ENCODE assay signal across 20 cellular contexts in genomic region chr6:87287251-87287650, GRCh38. TPM values are rescaled to one million over a fixed set of nuclear protein-coding genes. Genes with fewer than 3 reads are reported as not detected.
DNase-seq lines count a peak whose midpoint lies in the region; ATAC-seq, FAIRE-seq and TF ChIP-seq lines count a peak whose summit lies in the region.
"Had no signal": no experiment of that assay in that cellular context is flagged by ENCODE, and none has a peak within 500 bp of the region (broad histone marks: within the 10 kb centered on the region; RNA-seq: fewer than 3 reads in every experiment).

No MANE protein-coding gene starts in this region.

- H3K9ac ChIP-seq in HepG2 (ENCODE audit: insufficient read depth, low read depth, low read length): no peak overlapping the region

- H4K20me1 ChIP-seq in HepG2 (ENCODE audit: insufficient read depth, low read length): no peaks in the 10 kb centered on the region
- no peaks in the 10 kb centered on the region for H4K20me1 ChIP-seq in OCI-LY7 (ENCODE audit: insufficient read depth, low read length)

- in situ Hi-C loops in HepG2 (cut with HindIII; ENCODE audit: extremely low pct_ligation_motif_present, low pct_unique_long_range_greater_than_20kb): no loop called here

- TF ChIP-seq CTCF in HepG2 (CRISPR knock-in tag; IDR thresholded peaks at IDR 0.05) (no peak), right lobe of liver (IDR thresholded peaks at IDR 0.05) (no peak), bronchial epithelial cell (IDR thresholded peaks at IDR 0.05; ENCODE audit: insufficient read depth, low read length, severe bottlenecking) (no peak), foreskin keratinocyte (conservative IDR thresholded peaks at IDR 0.05) (no peak), OCI-LY7 (conservative IDR thresholded peaks at IDR 0.05; ENCODE audit: low read length) (no peak)

- TF ChIP-seq POLR2A in HepG2 (IDR thresholded peaks at IDR 0.05; ENCODE audit: insufficient read depth in 1 of 2, low read depth in 2 of 2, low read length in 2 of 2) (no peak), right lobe of liver (IDR thresholded peaks at IDR 0.05) (no peak)

- POLR2A ChIA-PET in HepG2 (lab: Yijun Ruan, JAX) (no interaction called here), OCI-LY7 (lab: Charles Lee) (no interaction called here)

- H2AFZ ChIP-seq in HepG2 (ENCODE audit: low read length): no peak overlapping the region
- no peak overlapping the region for H2AFZ ChIP-seq in OCI-LY7 (ENCODE audit: low read length)

- H3K9me3 ChIP-seq in HepG2 (ENCODE audit: low read length) (no peaks in the 10 kb centered on the region), right lobe of liver (no peaks in the 10 kb centered on the region), OCI-LY7 (ENCODE audit: low read length) (no peaks in the 10 kb centered on the region)

- ATAC-seq in HepG2 (peak; percentile 47; the same call in 1 of the 3 replicates), right lobe of liver (no peak), foreskin keratinocyte (peak; percentile 79), HG02642 (IDR thresholded peaks at IDR 0.05; ENCODE audit: poor library complexity, unreplicated experiment) (no peak)

- CTCF ChIA-PET in HepG2 (lab: Yijun Ruan, JAX; ENCODE audit: low intra/inter-chr PET ratio, low total read pairs) (no interaction called here), OCI-LY7 (lab: Charles Lee; ENCODE audit: unreplicated experiment) (no interaction called here)

- no peaks in the 10 kb centered on the region for H3K4me1 ChIP-seq in HepG2 (ENCODE audit: insufficient read depth, low read length)
- H3K4me1 ChIP-seq in right lobe of liver: no peaks in the 10 kb centered on the region
- no peaks in the 10 kb centered on the region for H3K4me1 ChIP-seq in foreskin keratinocyte
- no peaks in the 10 kb centered on the region for H3K4me1 ChIP-seq in OCI-LY7 (ENCODE audit: insufficient read depth, low read length, poor library complexity, severe bottlenecking)

- intact Hi-C loops in HepG2 (cut with micrococcal nuclease; ENCODE audit: unreplicated experiment): no loop called here
- intact Hi-C loops in right lobe of liver (cut with DNase I): no loop called here
- intact Hi-C loops in posterior vena cava (cut with DNase I): no loop called here
- intact Hi-C loops in OCI-LY7 (cut with micrococcal nuclease; ENCODE audit: unreplicated experiment): no loop called here

- H3K36me3 ChIP-seq in HepG2 (replicated peaks in 1 of 2; ENCODE audit: control insufficient read depth in 1 of 2, insufficient read depth in 2 of 2, low read length in 2 of 2) (no peaks in the 10 kb centered on the region), right lobe of liver (no peaks in the 10 kb centered on the region), bronchial epithelial cell (ENCODE audit: control insufficient read depth, insufficient read depth, low read length) (no peaks in the 10 kb centered on the region), OCI-LY7 (ENCODE audit: insufficient read depth, low read length) (no peaks in the 10 kb centered on the region)

- H3K27ac ChIP-seq in HepG2 (ENCODE audit: extremely low read length, insufficient read depth, low read length): no peak overlapping the region
- no peak overlapping the region for H3K27ac ChIP-seq in right lobe of liver
- H3K27ac ChIP-seq in foreskin keratinocyte: no peak overlapping the region
- no peak overlapping the region for H3K27ac ChIP-seq in OCI-LY7 (ENCODE audit: low read depth, low read length, poor library complexity, severe bottlenecking)
- H3K27ac ChIP-seq: SK-N-MC had no signal

- no peak overlapping the region for H3K4me2 ChIP-seq in HepG2 (ENCODE audit: low read depth, low read length)
- no peak overlapping the region for H3K4me2 ChIP-seq in OCI-LY7 (ENCODE audit: low read length)

- FAIRE-seq in HepG2 (lab: Jason Lieb, UNC) (no peak), bronchial epithelial cell (lab: Jason Lieb, UNC) (no peak)

- no peak for TF ChIP-seq RAD21 in HepG2 (CRISPR knock-in tag; IDR thresholded peaks at IDR 0.05)

- TF ChIP-seq EP300 in HepG2 (IDR thresholded peaks at IDR 0.05; ENCODE audit: low read depth in 2 of 2, low read length in 2 of 2) (no peak), HepG2 (CRISPR knock-in tag; IDR thresholded peaks at IDR 0.05; ENCODE audit: borderline replicate concordance) (no peak)

- no peak for DNase-seq in HepG2 (ENCODE audit: low spot score)
- DNase-seq in right lobe of liver: no peak
- peak; percentile 62 for DNase-seq in bronchial epithelial cell (ENCODE audit: low read depth)
- peak; percentile 46 to 72 for DNase-seq in foreskin keratinocyte
- no peak for DNase-seq in posterior vena cava (ENCODE audit: low spot score)
- DNase-seq in DMS79 treated with DMSO at 0.1 percent for 48 hours (lab: John Stamatoyannopoulos, UW): no peak
- no peak for DNase-seq in OCI-LY7 (ENCODE audit: low spot score)
- DNase-seq: 8988T; CD4-positive, alpha-beta memory T cell; H9; KBM-7; NCI-H1417 treated with DMSO at 0.1 percent for 48 hours; NCI-H2029; NCI-H2171; NCI-H446 treated with DMSO at 0.1 percent for 48 hours; NCI-H774 had no signal

- H3K27me3 ChIP-seq in HepG2 (ENCODE audit: control insufficient read depth in 1 of 2, insufficient read depth in 2 of 2, low read length in 2 of 2) (peaks cover 0 to 7% of the 10 kb centered on the region in 2 experiments; a peak in 1 of 5 replicates), right lobe of liver (no peaks in the 10 kb centered on the region), bronchial epithelial cell (ENCODE audit: control insufficient read depth, insufficient read depth, low read length) (no peaks in the 10 kb centered on the region), foreskin keratinocyte (peaks cover 7% of the 10 kb centered on the region)

- 48% methylated on average over 2 of the region's 2 CpGs for WGBS in HepG2 (ENCODE audit: low lambda C conversion rate)
- WGBS in right lobe of liver (ENCODE audit: insufficient coverage, low coverage, low lambda C conversion rate, missing lambda C conversion rate): 77% methylated on average over 2 of the region's 2 CpGs

- no peaks in the 10 kb centered on the region for H3K9me2 ChIP-seq in OCI-LY7 (ENCODE audit: insufficient read depth, low read length)

- H3K79me2 ChIP-seq in HepG2 (ENCODE audit: insufficient read depth, low read length) (no peaks in the 10 kb centered on the region), OCI-LY7 (ENCODE audit: insufficient read depth, low read depth, low read length) (no peaks in the 10 kb centered on the region)

- BruUV-seq in HepG2 (replicated peaks; lab: Mats Ljungman, UMichigan) (no TSS peak), OCI-LY7 (replicated peaks; lab: Mats Ljungman, UMichigan) (no TSS peak)

- no peak overlapping the region for H3K4me3 ChIP-seq in HepG2 (replicated peaks in 1 of 3; ENCODE audit: insufficient read depth in 1 of 3, low read depth in 2 of 3, low read length in 3 of 3)
- H3K4me3 ChIP-seq in right lobe of liver: no peak overlapping the region
- no peak overlapping the region for H3K4me3 ChIP-seq in bronchial epithelial cell (ENCODE audit: low read depth, low read length)
- H3K4me3 ChIP-seq in OCI-LY7 (ENCODE audit: low read depth, low read length, poor library complexity, severe bottlenecking): no peak overlapping the region
- H3K4me3 ChIP-seq: SK-N-MC had no signal

RNA-seq across cellular contexts. Expression of gene SMIM8, which starts 35.1 kb away (rescaled TPM):
- total RNA-seq in HepG2 (2016; rRNA removed; fragmentation: Illumina TruSeq; extraction: Trizol) (10.0 and 12.2 TPM in 2 replicates), right lobe of liver (1 to 10 TPM; 2.8 to 5.9 (median 4.3) TPM), bronchial epithelial cell (5.0 and 7.2 TPM in 2 replicates), foreskin keratinocyte (3.5 and 3.9 TPM in 2 replicates), posterior vena cava (10 to 100 TPM in 1 of 2 donors, 1 to 10 TPM in 1; 9.9 to 12.0 TPM), OCI-LY7 (2022) (12.5 and 14.3 TPM in 2 replicates)
- 3.2 and 5.1 TPM in 2 replicates for total RNA-seq in HepG2 (2016; cell fraction: cytosol; rRNA removed; fragmentation: Illumina TruSeq; extraction: Trizol; ENCODE audit: low read depth)
- 10.9 and 16.1 TPM in 2 replicates for total RNA-seq in HepG2 (2016; cell fraction: insoluble cytoplasmic fraction; rRNA removed; fragmentation: Illumina TruSeq; extraction: Trizol)
- total RNA-seq in HepG2 (2016; cell fraction: membrane; rRNA removed; fragmentation: Illumina TruSeq; extraction: Trizol): 5.3 and 5.5 TPM in 2 replicates
- total RNA-seq in HepG2 (2016; cell fraction: nucleus; rRNA removed; fragmentation: Illumina TruSeq; extraction: Trizol): 9.9 and 11.3 TPM in 2 replicates
- polyA plus RNA-seq in HepG2 (2011; rRNA removed) (3.9 and 4.8 TPM in 2 replicates), foreskin keratinocyte (4.1 and 4.3 TPM in 2 replicates)
- polyA plus RNA-seq in HepG2 (2011; cell fraction: cytosol; rRNA removed): 1.4 and 2.2 TPM in 2 replicates
- 2.2 and 3.6 TPM in 2 replicates for polyA plus RNA-seq in HepG2 (2011; cell fraction: nucleus; rRNA removed)
- 5.3 and 7.3 TPM in 2 replicates for polyA plus RNA-seq in HepG2 (2012)
- 2.5 and 2.7 TPM in 2 replicates for polyA plus RNA-seq in HepG2 (2016; cell fraction: cytosol; fragmentation: Illumina TruSeq; extraction: Trizol; ENCODE audit: low read depth)
- polyA plus RNA-seq in HepG2 (2016; cell fraction: insoluble cytoplasmic fraction; fragmentation: Illumina TruSeq; extraction: Trizol; ENCODE audit: low read depth): 13.5 and 14.7 TPM in 2 replicates
- 3.8 and 4.7 TPM in 2 replicates for polyA plus RNA-seq in HepG2 (2016; cell fraction: membrane; fragmentation: Illumina TruSeq; extraction: Trizol; ENCODE audit: low read depth)
- 8.7 and 9.5 TPM in 2 replicates for polyA plus RNA-seq in HepG2 (2016; cell fraction: nucleus; fragmentation: Illumina TruSeq; extraction: Trizol; ENCODE audit: insufficient read depth, low read depth)
- 0.89 and 1.1 TPM in 2 replicates for polyA minus RNA-seq in HepG2 (2011; rRNA and poly(A)+ RNA removed; ENCODE audit: low replicate concordance)
- polyA minus RNA-seq in HepG2 (2011; cell fraction: cytosol; rRNA and poly(A)+ RNA removed): 2.3 and 5.1 TPM in 2 replicates
- polyA minus RNA-seq in HepG2 (2011; cell fraction: nucleus; rRNA and poly(A)+ RNA removed): 12.4 and 14.7 TPM in 2 replicates
- total RNA-seq in OCI-LY7 (2014; rRNA removed; shearing (Covaris generic)): 6.6 TPM in 2 replicates

RNA-seq across cellular contexts. Expression of gene GJB7, which starts 41.8 kb away (rescaled TPM):
- total RNA-seq in HepG2 (2016; rRNA removed; fragmentation: Illumina TruSeq; extraction: Trizol): not detected in 2 replicates
- not detected in 2 replicates for total RNA-seq in HepG2 (2016; cell fraction: cytosol; rRNA removed; fragmentation: Illumina TruSeq; extraction: Trizol; ENCODE audit: low read depth)
- total RNA-seq in HepG2 (2016; cell fraction: insoluble cytoplasmic fraction; rRNA removed; fragmentation: Illumina TruSeq; extraction: Trizol): not detected in 2 replicates
- not detected in 2 replicates for total RNA-seq in HepG2 (2016; cell fraction: membrane; rRNA removed; fragmentation: Illumina TruSeq; extraction: Trizol)
- total RNA-seq in HepG2 (2016; cell fraction: nucleus; rRNA removed; fragmentation: Illumina TruSeq; extraction: Trizol): not detected in 2 replicates
- polyA plus RNA-seq in HepG2 (2011; rRNA removed): not detected in 2 replicates
- not detected in 2 replicates for polyA plus RNA-seq in HepG2 (2011; cell fraction: cytosol; rRNA removed)
- not detected in 2 replicates for polyA plus RNA-seq in HepG2 (2011; cell fraction: nucleus; rRNA removed)
- not detected in 2 replicates for polyA plus RNA-seq in HepG2 (2012)
- not detected in 2 replicates for polyA plus RNA-seq in HepG2 (2016; cell fraction: cytosol; fragmentation: Illumina TruSeq; extraction: Trizol; ENCODE audit: low read depth)
- not detected in 2 replicates for polyA plus RNA-seq in HepG2 (2016; cell fraction: insoluble cytoplasmic fraction; fragmentation: Illumina TruSeq; extraction: Trizol; ENCODE audit: low read depth)
- polyA plus RNA-seq in HepG2 (2016; cell fraction: membrane; fragmentation: Illumina TruSeq; extraction: Trizol; ENCODE audit: low read depth): not detected in 2 replicates
- polyA plus RNA-seq in HepG2 (2016; cell fraction: nucleus; fragmentation: Illumina TruSeq; extraction: Trizol; ENCODE audit: insufficient read depth, low read depth): not detected in 2 replicates
- not detected in 2 replicates for polyA minus RNA-seq in HepG2 (2011; rRNA and poly(A)+ RNA removed; ENCODE audit: low replicate concordance)
- not detected in 2 replicates for polyA minus RNA-seq in HepG2 (2011; cell fraction: cytosol; rRNA and poly(A)+ RNA removed)
- polyA minus RNA-seq in HepG2 (2011; cell fraction: nucleus; rRNA and poly(A)+ RNA removed): not detected in 2 replicates
- total RNA-seq in right lobe of liver: not detected
- total RNA-seq in bronchial epithelial cell: not detected in 2 replicates
- not detected in 2 replicates for total RNA-seq in foreskin keratinocyte
- not detected in 2 replicates for polyA plus RNA-seq in foreskin keratinocyte
- total RNA-seq in posterior vena cava: not detected
- not detected in 2 replicates for total RNA-seq in OCI-LY7 (2014; rRNA removed; shearing (Covaris generic))
- not detected in 2 replicates for total RNA-seq in OCI-LY7 (2022)
- total RNA-seq: CD4-positive, alpha-beta memory T cell; G401 had no signal
- polyA plus RNA-seq: BJ had no signal

RNA-seq across cellular contexts. Expression of gene C6orf163, which starts 57.4 kb away (rescaled TPM):
- total RNA-seq in HepG2 (2016; rRNA removed; fragmentation: Illumina TruSeq; extraction: Trizol) (0.79 and 1.8 TPM in 2 replicates), right lobe of liver (1 to 10 TPM in 4 of 6 experiments, under 1 TPM in 2; 0.55 to 1.7 (median 1.4) TPM), bronchial epithelial cell (1.6 and 3.1 TPM in 2 replicates), foreskin keratinocyte (0.78 and 0.92 TPM in 2 replicates), posterior vena cava (1 to 10 TPM; 2.7 to 3.5 TPM), OCI-LY7 (2022) (2.8 and 3.0 TPM in 2 replicates)
- 0.51 and 0.79 TPM in 2 replicates for total RNA-seq in HepG2 (2016; cell fraction: cytosol; rRNA removed; fragmentation: Illumina TruSeq; extraction: Trizol; ENCODE audit: low read depth)
- total RNA-seq in HepG2 (2016; cell fraction: insoluble cytoplasmic fraction; rRNA removed; fragmentation: Illumina TruSeq; extraction: Trizol): 1.7 TPM in 1 of 2 replicates, not detected in the other
- 0.41 and 0.65 TPM in 2 replicates for total RNA-seq in HepG2 (2016; cell fraction: membrane; rRNA removed; fragmentation: Illumina TruSeq; extraction: Trizol)
- 3.7 and 5.6 TPM in 2 replicates for total RNA-seq in HepG2 (2016; cell fraction: nucleus; rRNA removed; fragmentation: Illumina TruSeq; extraction: Trizol)
- polyA plus RNA-seq in HepG2 (2011; rRNA removed) (0.62 and 1.0 TPM in 2 replicates), foreskin keratinocyte (0.54 and 0.69 TPM in 2 replicates)
- 0.04 and 0.12 TPM in 2 replicates for polyA plus RNA-seq in HepG2 (2011; cell fraction: cytosol; rRNA removed)
- polyA plus RNA-seq in HepG2 (2011; cell fraction: nucleus; rRNA removed): 1.6 and 2.4 TPM in 2 replicates
- polyA plus RNA-seq in HepG2 (2012): 1.0 and 1.1 TPM in 2 replicates
- 0.25 and 0.34 TPM in 2 replicates for polyA plus RNA-seq in HepG2 (2016; cell fraction: cytosol; fragmentation: Illumina TruSeq; extraction: Trizol; ENCODE audit: low read depth)
- polyA plus RNA-seq in HepG2 (2016; cell fraction: insoluble cytoplasmic fraction; fragmentation: Illumina TruSeq; extraction: Trizol; ENCODE audit: low read depth): 0.59 and 0.89 TPM in 2 replicates
- polyA plus RNA-seq in HepG2 (2016; cell fraction: membrane; fragmentation: Illumina TruSeq; extraction: Trizol; ENCODE audit: low read depth): 0.28 TPM in 1 of 2 replicates, not detected in the other
- polyA plus RNA-seq in HepG2 (2016; cell fraction: nucleus; fragmentation: Illumina TruSeq; extraction: Trizol; ENCODE audit: insufficient read depth, low read depth): 4.5 and 5.2 TPM in 2 replicates
- polyA minus RNA-seq in HepG2 (2011; rRNA and poly(A)+ RNA removed; ENCODE audit: low replicate concordance): 0.33 and 0.40 TPM in 2 replicates
- 0.44 TPM in 1 of 2 replicates, not detected in the other for polyA minus RNA-seq in HepG2 (2011; cell fraction: cytosol; rRNA and poly(A)+ RNA removed)
- 7.3 and 10.1 TPM in 2 replicates for polyA minus RNA-seq in HepG2 (2011; cell fraction: nucleus; rRNA and poly(A)+ RNA removed)
- 1.4 and 7.2 TPM in 2 replicates for total RNA-seq in OCI-LY7 (2014; rRNA removed; shearing (Covaris generic))

Comparison
In these comparisons a context has a peak if more than half of its experiments do, and no peak if none do; other contexts are left out.
1. ATAC-seq: peak in HepG2 (single experiment) and foreskin keratinocyte (single experiment); none in right lobe of liver (0 of 4) and HG02642 (single experiment).
2. DNase-seq: peak in bronchial epithelial cell (single experiment) and foreskin keratinocyte (2 of 2); none in HepG2 (single experiment), right lobe of liver (0 of 3), posterior vena cava (single experiment), DMS79 treated with DMSO at 0.1 percent for 48 hours (single experiment) and OCI-LY7 (single experiment).